Comparison of ENCODE assay signal across 9 cellular contexts in genomic region chr3:143974877-143975238, GRCh38. TPM values are rescaled to one million over a fixed set of nuclear protein-coding genes. Genes with fewer than 3 reads are reported as not detected.
A peak's percentile ranks its signal among the peaks of the same experiment; 100 is the strongest.
DNase-seq lines count a peak whose midpoint lies in the region; ATAC-seq and TF ChIP-seq lines count a peak whose summit lies in the region.
"Had no signal": no experiment of that assay in that cellular context is flagged by ENCODE, and none has a peak within 500 bp of the region (broad histone marks: within the 10 kb centered on the region; RNA-seq: fewer than 3 reads in every experiment).

No MANE protein-coding gene starts in this region.

- H3K4me1 Mint-ChIP-seq in activated CD8-positive, alpha-beta memory T cell treated with anti-CD3 and anti-CD28 coated beads, Interleukin-2, amount 10 ng/mL, durations not matched to agents 7 days and 5 days = peaks cover 36% of the 10 kb centered on the region
- peaks cover 29% of the 10 kb centered on the region for H3K4me1 Mint-ChIP-seq in activated naive CD8-positive, alpha-beta T cell treated with anti-CD3 and anti-CD28 coated beads for 36 hours
- peaks cover 56 to 69% of the 10 kb centered on the region in 2 donors for H3K4me1 Mint-ChIP-seq in immature natural killer cell

- peaks cover 48% of the 10 kb centered on the region for H3K4me1 ChIP-seq in suprapubic skin
- H3K4me1 ChIP-seq in body of pancreas = peaks cover 31% of the 10 kb centered on the region
- H3K4me1 ChIP-seq: BE2C had no signal

- H3K36me3 ChIP-seq in suprapubic skin (no peaks in the 10 kb centered on the region), body of pancreas (replicated peaks in 1 of 2; ENCODE audit: insufficient read depth in 1 of 2, low read depth in 2 of 2) (no peaks in the 10 kb centered on the region)
- H3K36me3 ChIP-seq: BE2C had no signal

- H3K27me3 Mint-ChIP-seq in activated CD8-positive, alpha-beta memory T cell treated with anti-CD3 and anti-CD28 coated beads, Interleukin-2, amount 10 ng/mL, durations not matched to agents 7 days and 5 days = no peaks in the 10 kb centered on the region
- H3K27me3 Mint-ChIP-seq in activated naive CD8-positive, alpha-beta T cell treated with anti-CD3 and anti-CD28 coated beads for 36 hours = peaks cover 3% of the 10 kb centered on the region
- peaks cover 8 to 22% (median 19%) of the 10 kb centered on the region in 3 donors for H3K27me3 Mint-ChIP-seq in immature natural killer cell (ENCODE audit: low read depth in 3 of 3)

- H3K4me3 Mint-ChIP-seq in activated CD8-positive, alpha-beta memory T cell treated with anti-CD3 and anti-CD28 coated beads, Interleukin-2, amount 10 ng/mL, durations not matched to agents 7 days and 5 days = peak overlapping the region; percentile 95
- peak overlapping the region; percentile 92 for H3K4me3 Mint-ChIP-seq in activated naive CD8-positive, alpha-beta T cell treated with anti-CD3 and anti-CD28 coated beads for 36 hours
- H3K4me3 Mint-ChIP-seq in immature natural killer cell = peak overlapping the region; percentile 94 to 99 (median 95)

- H3K36me3 Mint-ChIP-seq in activated CD8-positive, alpha-beta memory T cell treated with anti-CD3 and anti-CD28 coated beads, Interleukin-2, amount 10 ng/mL, durations not matched to agents 7 days and 5 days = peaks cover 4% of the 10 kb centered on the region
- H3K36me3 Mint-ChIP-seq in activated naive CD8-positive, alpha-beta T cell treated with anti-CD3 and anti-CD28 coated beads for 36 hours = no peaks in the 10 kb centered on the region
- H3K36me3 Mint-ChIP-seq in immature natural killer cell = no peaks in the 10 kb centered on the region

- intact Hi-C loops in body of pancreas (cut with DNase I) = no loop called here

- no peak for ATAC-seq in activated CD8-positive, alpha-beta memory T cell treated with anti-CD3 and anti-CD28 coated beads, Interleukin-2, amount 10 ng/mL, durations not matched to agents 7 days and 5 days
- ATAC-seq in body of pancreas = no peak

- H3K9me3 ChIP-seq in suprapubic skin (no peaks in the 10 kb centered on the region), body of pancreas (no peaks in the 10 kb centered on the region)
- H3K9me3 ChIP-seq: BE2C had no signal

- H3K4me3 ChIP-seq in suprapubic skin (peak overlapping the region; percentile 84), body of pancreas (no peak overlapping the region)

- no peak for DNase-seq in activated CD8-positive, alpha-beta memory T cell treated with anti-CD3 and anti-CD28 coated beads, Interleukin-2, amount 10 ng/mL, durations not matched to agents 7 days and 5 days
- DNase-seq in activated CD8-positive, alpha-beta memory T cell treated with anti-CD3 and anti-CD28 coated beads, Interleukin-2, amount 50 U/mL, for 48 hours = no peak
- DNase-seq in activated naive CD8-positive, alpha-beta T cell treated with anti-CD3 and anti-CD28 coated beads for 36 hours = no peak
- no peak for DNase-seq in immature natural killer cell
- no peak for DNase-seq in suprapubic skin (ENCODE audit: low spot score in 2 of 2)
- no peak for DNase-seq in body of pancreas
- DNase-seq in GM19238 (ENCODE audit: insufficient read length, low spot score) = no peak
- DNase-seq in NCI-H226 = no peak
- DNase-seq: BE2C had no signal

- H3K27ac ChIP-seq in suprapubic skin = no peak overlapping the region
- no peak overlapping the region for H3K27ac ChIP-seq in body of pancreas

- TF ChIP-seq CTCF in suprapubic skin (IDR thresholded peaks at IDR 0.05) = no peak
- TF ChIP-seq CTCF in body of pancreas (IDR thresholded peaks at IDR 0.05) = no peak

- no peak overlapping the region for H3K27ac Mint-ChIP-seq in activated CD8-positive, alpha-beta memory T cell treated with anti-CD3 and anti-CD28 coated beads, Interleukin-2, amount 10 ng/mL, durations not matched to agents 7 days and 5 days
- H3K27ac Mint-ChIP-seq in activated naive CD8-positive, alpha-beta T cell treated with anti-CD3 and anti-CD28 coated beads for 36 hours = no peak overlapping the region
- H3K27ac Mint-ChIP-seq in immature natural killer cell = peak overlapping the region in 3 of 6 donors; percentile 70 to 97 (median 96)

- no peaks in the 10 kb centered on the region for H3K9me3 Mint-ChIP-seq in activated CD8-positive, alpha-beta memory T cell treated with anti-CD3 and anti-CD28 coated beads, Interleukin-2, amount 10 ng/mL, durations not matched to agents 7 days and 5 days (ENCODE audit: low read depth)
- H3K9me3 Mint-ChIP-seq in activated naive CD8-positive, alpha-beta T cell treated with anti-CD3 and anti-CD28 coated beads for 36 hours = no peaks in the 10 kb centered on the region
- no peaks in the 10 kb centered on the region for H3K9me3 Mint-ChIP-seq in immature natural killer cell

- CTCF ChIA-PET in activated CD8-positive, alpha-beta memory T cell treated with anti-CD3 and anti-CD28 coated beads, Interleukin-2, amount 10 ng/mL, durations not matched to agents 7 days and 5 days (lab: Charles Lee) = interaction anchor here (0.6 to 1.6 kb wide), 5 partner anchors 23 to 127 kb away, joined by 3 to 4 read pairs (median 3); partner anchors contain the start of gene SLC9A9

- H3K27me3 ChIP-seq in suprapubic skin (no peaks in the 10 kb centered on the region), body of pancreas (no peaks in the 10 kb centered on the region)

- no peak for TF ChIP-seq EP300 in suprapubic skin (IDR thresholded peaks at IDR 0.05)

- TF ChIP-seq POLR2A in suprapubic skin (IDR thresholded peaks at IDR 0.05) = no peak
- no peak for TF ChIP-seq POLR2A in body of pancreas (IDR thresholded peaks at IDR 0.05)

- 32% methylated on average over 2 of the region's 2 CpGs for WGBS in suprapubic skin
- WGBS in body of pancreas, 2 donors = 30 to 33% methylated on average over 2 of the region's 2 CpGs

RNA-seq across cellular contexts. Expression of gene DIPK2A, which starts 3.2 kb away (rescaled TPM):
- total RNA-seq in activated CD8-positive, alpha-beta memory T cell treated with anti-CD3 and anti-CD28 coated beads, Interleukin-2, amount 10 ng/mL, durations not matched to agents 7 days and 5 days = 10 to 100 TPM; 21.7 to 22.3 TPM
- 10 to 100 TPM; 10.2 to 10.9 TPM for total RNA-seq in activated naive CD8-positive, alpha-beta T cell treated with anti-CD3 and anti-CD28 coated beads for 36 hours
- 10 to 100 TPM; 10.1 to 15.8 (median 12.7) TPM for polyA plus RNA-seq in immature natural killer cell
- total RNA-seq in suprapubic skin (10 to 100 TPM; 26.6 to 63.5 (median 51.2) TPM), body of pancreas (10 to 100 TPM in 1 of 2 donors, 1 to 10 TPM in 1; 9.2 to 13.2 TPM)
